15 cellular contexts compared by ENCODE assay signal in the genomic region with DNA sequence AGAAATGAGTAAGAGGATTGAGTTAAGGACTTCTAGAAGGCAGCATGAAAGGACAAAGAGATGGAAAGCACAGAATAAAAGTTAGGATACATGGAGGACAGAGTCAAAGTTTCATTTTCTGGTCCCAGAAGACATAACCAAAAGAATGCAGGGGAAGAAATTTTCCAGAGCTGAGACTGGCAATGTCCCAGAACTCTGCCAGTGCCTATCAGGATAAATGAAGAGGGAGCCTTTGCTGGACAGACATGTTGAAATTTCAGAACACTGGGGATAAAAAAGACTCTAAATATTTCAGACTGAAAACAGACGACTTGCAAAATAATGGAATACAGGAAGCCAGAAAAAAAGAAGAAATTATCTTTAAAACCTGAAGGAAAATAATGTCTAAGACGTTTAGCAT.
"Had no signal": no experiment of that assay in that cellular context is flagged by ENCODE, and none has a peak within 500 bp of the region (broad histone marks: within the 10 kb centered on the region; RNA-seq: fewer than 3 reads in every experiment).

No MANE protein-coding gene starts in this region.

- DNase-seq: effector memory CD8-positive, alpha-beta T cell; esophagus squamous epithelium; foreskin melanocyte; hippocampal formation; left colon; mammary epithelial cell; naive thymus-derived CD8-positive, alpha-beta T cell; right cardiac atrium; small intestine; stimulated activated CD4-positive, alpha-beta T cell treated with anti-CD3 and anti-CD28 coated beads, Interleukin-2, amount 100 ng/mL, for 48 hours; stimulated activated naive CD4-positive, alpha-beta T cell treated with Interleukin-2 at 50 U/mL for 16 hours had no signal

- H3K9me3 ChIP-seq: neutrophil, upper lobe of left lung, uterus had no signal

- H3K27me3 ChIP-seq: neutrophil, upper lobe of left lung, uterus had no signal

- H3K27ac ChIP-seq: esophagus squamous epithelium, neutrophil, tibial artery, uterus had no signal

- H3K4me3 ChIP-seq: esophagus squamous epithelium, tibial artery, upper lobe of left lung, uterus had no signal

- ATAC-seq: effector memory CD8-positive, alpha-beta T cell; left colon; naive thymus-derived CD8-positive, alpha-beta T cell; right cardiac atrium had no signal

- H3K36me3 ChIP-seq: esophagus squamous epithelium, neutrophil, tibial artery, upper lobe of left lung, uterus had no signal

- H3K4me1 ChIP-seq: uterus had no signal
